In the genomic region with DNA sequence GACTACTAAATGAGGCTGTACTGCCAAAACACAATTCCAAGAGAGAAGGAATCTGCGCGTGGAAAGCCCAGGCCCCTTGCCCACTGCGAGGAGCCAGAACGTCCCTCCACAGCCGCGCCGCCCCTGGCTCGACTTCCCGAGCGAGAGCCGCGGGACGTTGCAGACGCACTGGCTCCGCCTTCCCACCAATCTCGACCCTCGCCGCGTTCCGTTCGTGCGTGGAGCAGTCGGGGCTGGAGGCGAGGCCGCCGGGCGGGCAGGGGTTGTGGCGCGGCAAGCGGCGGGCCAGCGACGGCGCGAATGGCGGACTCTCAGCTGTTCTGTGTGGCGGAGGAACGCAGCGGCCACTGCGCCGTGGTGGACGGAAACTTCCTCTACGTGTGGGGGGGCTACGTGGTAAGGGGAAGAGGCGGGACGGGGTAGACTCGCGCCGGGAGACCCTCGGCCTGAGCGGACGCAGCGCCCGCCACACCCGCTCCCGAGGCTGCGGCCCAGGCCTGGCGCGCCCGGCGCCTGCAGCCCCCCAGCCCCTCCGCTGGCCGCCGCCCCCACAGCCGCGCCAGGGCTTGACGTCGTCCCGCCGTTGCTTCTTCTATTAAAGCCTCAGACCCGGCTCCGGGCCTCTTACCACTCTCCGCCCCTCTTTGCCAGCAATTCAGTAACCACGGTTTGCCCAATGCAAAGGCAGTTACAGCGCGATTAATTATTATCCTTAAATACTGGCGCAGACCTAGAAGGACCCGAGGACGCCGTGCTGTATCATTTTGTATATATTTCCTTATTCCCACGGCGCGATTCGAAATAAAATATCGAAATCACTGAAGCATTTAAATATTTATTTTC, we compare ENCODE assay signal across 8 cellular contexts. TPM values are rescaled to one million over a fixed set of nuclear protein-coding genes. Genes with fewer than 3 reads are reported as not detected.
DNase-seq lines count a peak whose midpoint lies in the region; ATAC-seq, FAIRE-seq and TF ChIP-seq lines count a peak whose summit lies in the region.

A gene with protein sequence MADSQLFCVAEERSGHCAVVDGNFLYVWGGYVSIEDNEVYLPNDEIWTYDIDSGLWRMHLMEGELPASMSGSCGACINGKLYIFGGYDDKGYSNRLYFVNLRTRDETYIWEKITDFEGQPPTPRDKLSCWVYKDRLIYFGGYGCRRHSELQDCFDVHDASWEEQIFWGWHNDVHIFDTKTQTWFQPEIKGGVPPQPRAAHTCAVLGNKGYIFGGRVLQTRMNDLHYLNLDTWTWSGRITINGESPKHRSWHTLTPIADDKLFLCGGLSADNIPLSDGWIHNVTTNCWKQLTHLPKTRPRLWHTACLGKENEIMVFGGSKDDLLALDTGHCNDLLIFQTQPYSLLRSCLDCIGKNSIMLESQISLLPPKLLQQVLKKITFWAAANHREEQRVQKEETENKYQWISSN (plus strand): TSS at position 226 of the 843 bp plus-strand sequence. CDS start 75 bp downstream, at position 301.

- H3K4me1 ChIP-seq in keratinocyte (ENCODE audit: control insufficient read depth, extremely low read depth, insufficient read depth, low read length) = peaks cover 11% of the 10 kb centered on the region

- peak within 1 kb of the TSS; percentile 99 for H2AFZ ChIP-seq in keratinocyte (ENCODE audit: control insufficient read depth, low read length)

- no peaks in the 10 kb centered on the region for H3K9me3 ChIP-seq in keratinocyte (ENCODE audit: control insufficient read depth, low read depth, low read length)

- no peaks in the 10 kb centered on the region for H3K27me3 ChIP-seq in keratinocyte (ENCODE audit: control insufficient read depth, extremely low read depth, insufficient read depth, low read length)

- H3K4me3 ChIP-seq in keratinocyte (ENCODE audit: control insufficient read depth in 2 of 3, extremely low read depth in 1 of 3, insufficient read depth in 2 of 3, low read depth in 1 of 3, low read length in 3 of 3) = peak within 1 kb of the TSS; percentile 63 to 85 (median 73)

- H3K9ac ChIP-seq in keratinocyte (ENCODE audit: control insufficient read depth, extremely low read depth, insufficient read depth, low read length) = peak within 1 kb of the TSS; percentile 79

- dilution Hi-C loops in keratinocyte (cut with MboI; ENCODE audit: extremely low pct_ligation_motif_present, low sequenced_read_pairs) = no loop called here

- ATAC-seq in GM18858 (IDR thresholded peaks at IDR 0.05; ENCODE audit: unreplicated experiment) (peak; percentile 50), HG03095 (IDR thresholded peaks at IDR 0.05; ENCODE audit: unreplicated experiment) (peak; percentile 52)

- H3K4me2 ChIP-seq in keratinocyte (ENCODE audit: control insufficient read depth, extremely low read depth, insufficient read depth, low read depth, low read length) = peak within 1 kb of the TSS; percentile 92

- DNase-seq in NCI-H2196 (lab: John Stamatoyannopoulos, UW; ENCODE audit: unreplicated experiment) (peak; percentile 60), caudate nucleus (lab: John Stamatoyannopoulos, UW) (peak in 60 of 61 donors; percentile 9 to 90 (median 80)), keratinocyte (ENCODE audit: low read depth, low spot score) (no peak)
- peak; percentile 62 for DNase-seq in activated CD4-positive, CD25-positive, alpha-beta regulatory T cell treated with anti-CD3 and anti-CD28 coated beads, Interleukin-2, amount 50 U/mL, for 16 hours (ENCODE audit: low read depth, low spot score)
- peak; percentile 74 for DNase-seq in stimulated activated CD4-positive, alpha-beta T cell treated with anti-CD3 and anti-CD28 coated beads, Interleukin-12 subunit alpha, Interleukin-12 subunit beta, amount 100 ng/mL, for 4 hours

- FAIRE-seq in keratinocyte (lab: Jason Lieb, UNC) = no peak

- no peak for TF ChIP-seq CTCF in 22Rv1 (IDR thresholded peaks at IDR 0.05)
- TF ChIP-seq CTCF in keratinocyte (optimal IDR thresholded peaks at IDR 0.05 in 1 of 3, IDR thresholded peaks at IDR 0.05 in 1 of 3, conservative IDR thresholded peaks at IDR 0.05 in 1 of 3; ENCODE audit: extremely low read depth in 1 of 3, insufficient read depth in 2 of 3, low read length in 3 of 3) = no peak

- H4K20me1 ChIP-seq in keratinocyte (ENCODE audit: control insufficient read depth, extremely low read depth, insufficient read depth, low read length) = no peaks in the 10 kb centered on the region

- H3K9me1 ChIP-seq in keratinocyte (ENCODE audit: control insufficient read depth, extremely low read depth, insufficient read depth, low read length) = no peaks in the 10 kb centered on the region

- H3K79me2 ChIP-seq in keratinocyte (ENCODE audit: control insufficient read depth, insufficient read depth, low read length) = no peaks in the 10 kb centered on the region

- H3K27ac ChIP-seq in 22Rv1 = peak within 1 kb of the TSS; percentile 88
- peak within 1 kb of the TSS; percentile 91 for H3K27ac ChIP-seq in caudate nucleus (ENCODE audit: low read depth, low read length)
- H3K27ac ChIP-seq in keratinocyte (ENCODE audit: control insufficient read depth, insufficient read depth, low read length) = peak within 1 kb of the TSS; percentile 71

- no peaks in the 10 kb centered on the region for H3K36me3 ChIP-seq in keratinocyte (ENCODE audit: control insufficient read depth in 2 of 2, extremely low read depth in 1 of 2, insufficient read depth in 2 of 2, low read length in 2 of 2)

RNA-seq across cellular contexts. Expression of the gene that starts here (rescaled TPM):
- 0.48 to 0.54 TPM (median 0.50 TPM) in 3 replicates for polyA plus RNA-seq in keratinocyte
- polyA plus RNA-seq in keratinocyte (2011; ENCODE audit: low read depth) = 0.34 TPM
- polyA plus RNA-seq in keratinocyte (2011; cell fraction: cytosol; rRNA removed) = 0.12 and 0.21 TPM in 2 replicates
- 0.85 and 1.1 TPM in 2 replicates for polyA plus RNA-seq in keratinocyte (2011; cell fraction: nucleus; rRNA removed)
- 0.28 and 0.51 TPM in 2 replicates for polyA plus RNA-seq in keratinocyte (2012; ENCODE audit: low replicate concordance)
- 0.29 to 1.8 TPM in 2 of 3 replicates, not detected in the other for polyA minus RNA-seq in keratinocyte
- not detected for polyA minus RNA-seq in keratinocyte (2011; cell fraction: cytosol; rRNA and poly(A)+ RNA removed)
- polyA minus RNA-seq in keratinocyte (2011; cell fraction: nucleus; rRNA and poly(A)+ RNA removed) = 0.62 TPM in 1 of 2 replicates, not detected in the other
